8 cellular contexts compared by ENCODE assay signal in the genomic region with DNA sequence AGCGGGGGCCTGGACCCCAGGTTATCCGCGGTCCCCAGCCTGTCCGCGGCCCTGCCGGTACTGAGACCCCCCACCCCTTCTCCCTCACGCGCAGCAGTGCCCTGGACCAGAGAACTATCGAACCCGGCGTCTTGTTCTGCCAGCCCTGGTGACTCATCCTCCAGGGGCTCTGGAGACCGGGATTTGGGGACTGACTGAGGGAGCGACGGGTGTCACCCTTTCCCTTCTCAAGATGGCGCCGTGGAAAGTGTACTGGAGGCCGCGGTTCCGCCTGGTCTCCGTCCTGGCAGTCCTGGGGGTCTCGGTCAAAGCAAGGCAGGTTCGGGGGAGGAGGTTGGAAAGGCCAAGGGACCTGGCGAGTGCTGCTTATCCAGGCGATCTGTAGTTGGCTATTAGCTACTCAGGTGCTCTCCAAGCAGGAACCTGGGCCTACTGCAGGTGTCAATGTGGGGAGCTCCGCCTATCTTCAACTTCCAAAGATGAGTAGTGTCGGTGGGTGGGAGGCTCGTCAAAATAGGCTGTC. TPM values are rescaled to one million over a fixed set of nuclear protein-coding genes. Genes with fewer than 3 reads are reported as not detected.
DNase-seq lines count a peak whose midpoint lies in the region; ATAC-seq and TF ChIP-seq lines count a peak whose summit lies in the region.

No MANE protein-coding gene starts in this region.

- H3K4me1 Mint-ChIP-seq in activated naive CD8-positive, alpha-beta T cell treated with anti-CD3 and anti-CD28 coated beads, Interleukin-2, amount 50 U/mL, for 24 hours: peaks cover 58% of the 10 kb centered on the region

- no peak for TF ChIP-seq CTCF in BE2C (IDR thresholded peaks at IDR 0.05; ENCODE audit: low read depth, low read length)
- no peak for TF ChIP-seq CTCF in heart left ventricle (IDR thresholded peaks at IDR 0.05)

- 0 to 1% (median 1%) methylated on average over 19 to 27 of the region's 27 CpGs for WGBS in heart left ventricle, 4 donors
- WGBS in aorta, 2 donors: 0% methylated on average over 26 to 27 of the region's 27 CpGs

- ATAC-seq in GM19463 (IDR thresholded peaks at IDR 0.05; ENCODE audit: unreplicated experiment) (peak; percentile 6), heart left ventricle (peak in 3 of 4 donors; percentile 31 to 55 (median 45)), aorta (ENCODE audit: low FRiP score) (peak; percentile 75)
- ATAC-seq in activated naive CD8-positive, alpha-beta T cell treated with anti-CD3 and anti-CD28 coated beads, Interleukin-2, amount 50 U/mL, for 24 hours: peak; percentile 18

- peak overlapping the region; percentile 84 for H3K4me3 ChIP-seq in BE2C (ENCODE audit: low read depth, low read length)
- H3K4me3 ChIP-seq in heart left ventricle: peak overlapping the region; percentile 65 to 99 (median 90)
- H3K4me3 ChIP-seq in aorta (ENCODE audit: low read length in 2 of 2): peak overlapping the region; percentile 51 to 78

- no peak for TF ChIP-seq POLR2A in heart left ventricle (IDR thresholded peaks at IDR 0.05)

- peak overlapping the region; percentile 97 for H3K4me3 Mint-ChIP-seq in activated naive CD8-positive, alpha-beta T cell treated with anti-CD3 and anti-CD28 coated beads, Interleukin-2, amount 50 U/mL, for 24 hours

- peaks cover 3% of the 10 kb centered on the region; the same call in 1 of the 2 replicates for H3K36me3 ChIP-seq in BE2C
- H3K36me3 ChIP-seq in heart left ventricle: peaks cover 0 to 28% (median 19%) of the 10 kb centered on the region in 9 donors
- H3K36me3 ChIP-seq in aorta (ENCODE audit: control insufficient read depth in 1 of 2, insufficient read depth in 2 of 2, low read length in 1 of 2): peaks cover 0 to 3% of the 10 kb centered on the region in 2 donors

- H3K27me3 ChIP-seq in BE2C: no peaks in the 10 kb centered on the region
- H3K27me3 ChIP-seq in heart left ventricle: no peaks in the 10 kb centered on the region
- no peaks in the 10 kb centered on the region for H3K27me3 ChIP-seq in aorta (ENCODE audit: control insufficient read depth in 1 of 2, insufficient read depth in 2 of 2, low read length in 1 of 2)

- peak overlapping the region; percentile 98 for H3K27ac Mint-ChIP-seq in activated naive CD8-positive, alpha-beta T cell treated with anti-CD3 and anti-CD28 coated beads, Interleukin-2, amount 50 U/mL, for 24 hours

- H3K27ac ChIP-seq in heart left ventricle (peak overlapping the region; percentile 93 to 99 (median 98)), aorta (ENCODE audit: low read depth in 1 of 2, low read length in 2 of 2) (peak overlapping the region; percentile 83 to 94)

- peak; percentile 26 for DNase-seq in BE2C
- peak; percentile 40 for DNase-seq in HT-29 (ENCODE audit: low spot score)
- DNase-seq in SK-MEL-5 (ENCODE audit: low read depth, low spot score): peak; percentile 22
- DNase-seq in activated naive CD8-positive, alpha-beta T cell treated with anti-CD3 and anti-CD28 coated beads, Interleukin-2, amount 50 U/mL, for 24 hours: peak; percentile 55
- peak in 4 of 5 donors; percentile 43 to 58 (median 47) for DNase-seq in heart left ventricle
- peak; percentile 39 for DNase-seq in pons (ENCODE audit: low spot score)
- peak; percentile 74 to 81 for DNase-seq in aorta

- H3K9me3 ChIP-seq in BE2C (no peaks in the 10 kb centered on the region), heart left ventricle (no peaks in the 10 kb centered on the region), aorta (ENCODE audit: control insufficient read depth, low read length) (no peaks in the 10 kb centered on the region)

- in situ Hi-C loops in SK-MEL-5 (cut with HindIII; ENCODE audit: low pct_unique_long_range_greater_than_20kb, low sequenced_read_pairs): no loop called here

- peaks cover 22% of the 10 kb centered on the region for H3K36me3 Mint-ChIP-seq in activated naive CD8-positive, alpha-beta T cell treated with anti-CD3 and anti-CD28 coated beads, Interleukin-2, amount 50 U/mL, for 24 hours (ENCODE audit: low read depth)

- intact Hi-C loops in heart left ventricle (cut with DNase I): loop anchor here in 9 of 10 donors (1.0 to 10.0 kb wide), 11 partner anchors 60 to 240 kb away; a partner anchor contains a TSS
- intact Hi-C loops in aorta (cut with DNase I): loop anchor here (2.0 to 10.0 kb wide), 3 partner anchors 59 to 93 kb away; a partner anchor contains a TSS

- no peaks in the 10 kb centered on the region for H3K4me1 ChIP-seq in BE2C
- H3K4me1 ChIP-seq in heart left ventricle: peaks cover 11 to 50% (median 29%) of the 10 kb centered on the region in 12 donors
- peaks cover 2 to 5% of the 10 kb centered on the region in 2 donors for H3K4me1 ChIP-seq in aorta (ENCODE audit: control insufficient read depth in 1 of 2, insufficient read depth in 2 of 2, low read length in 2 of 2)

- H3K27me3 Mint-ChIP-seq in activated naive CD8-positive, alpha-beta T cell treated with anti-CD3 and anti-CD28 coated beads, Interleukin-2, amount 50 U/mL, for 24 hours: peaks cover 2% of the 10 kb centered on the region

- H3K9me3 Mint-ChIP-seq in activated naive CD8-positive, alpha-beta T cell treated with anti-CD3 and anti-CD28 coated beads, Interleukin-2, amount 50 U/mL, for 24 hours: no peaks in the 10 kb centered on the region

RNA-seq across cellular contexts. Expression of a gene that starts 0.7 kb away (rescaled TPM):
- 23.4 TPM for polyA plus RNA-seq in BE2C (2012; ENCODE audit: insufficient read depth, insufficient read length, low read depth)
- 25.7 and 29.7 TPM in 2 replicates for total RNA-seq in HT-29 (2014; rRNA removed; shearing (Covaris generic))
- 42.0 and 43.0 TPM in 2 replicates for total RNA-seq in SK-MEL-5 (2014; rRNA removed; shearing (Covaris generic))
- polyA plus RNA-seq in SK-MEL-5 (2015; cell fraction: cytosol; rRNA removed): 24.9 and 45.1 TPM in 2 replicates
- 29.6 and 39.8 TPM in 2 replicates for polyA plus RNA-seq in SK-MEL-5 (2015; cell fraction: nucleus; rRNA removed)
- total RNA-seq in heart left ventricle (10 to 100 TPM; 34.9 to 74.0 (median 61.9) TPM), aorta (10 to 100 TPM; 75.9 to 80.3 TPM)
- polyA plus RNA-seq in heart left ventricle (10 to 100 TPM; 30.3 to 49.3 TPM), aorta (10 to 100 TPM; 43.8 to 49.2 TPM)

RNA-seq across cellular contexts. Expression of a gene that starts 13.6 kb away (rescaled TPM):
- polyA plus RNA-seq in BE2C (2012; ENCODE audit: insufficient read depth, insufficient read length, low read depth): not detected
- total RNA-seq in HT-29 (2014; rRNA removed; shearing (Covaris generic)): not detected in 2 replicates
- total RNA-seq in SK-MEL-5 (2014; rRNA removed; shearing (Covaris generic)): 2.1 TPM in 1 of 2 replicates, not detected in the other
- 0.42 TPM in 1 of 2 replicates, not detected in the other for polyA plus RNA-seq in SK-MEL-5 (2015; cell fraction: cytosol; rRNA removed)
- polyA plus RNA-seq in SK-MEL-5 (2015; cell fraction: nucleus; rRNA removed): not detected in 2 replicates
- total RNA-seq in heart left ventricle (1 to 10 TPM in 1 of 9 donors, under 1 TPM in 2, not detected in 6; 0.85 to 1.6 (median 0.85) TPM), aorta (1 to 10 TPM in 1 of 2 donors, under 1 TPM in 1; 0.81 to 3.0 TPM)
- polyA plus RNA-seq in heart left ventricle (under 1 TPM; 0.14 to 0.65 TPM), aorta (1 to 10 TPM in 1 of 2 donors, not detected in 1; 1.1 TPM)

Comparison
In these comparisons a context has a peak if more than half of its experiments do, and no peak if none do; other contexts are left out.
1. Peak in every context shown above with its lines: DNase-seq, ATAC-seq, H3K4me3 ChIP-seq and H3K27ac ChIP-seq.
2. DNase-seq: peak in every context shown above with its lines; median percentile 78 in aorta; 55 in activated naive CD8-positive, alpha-beta T cell treated with anti-CD3 and anti-CD28 coated beads, Interleukin-2, amount 50 U/mL, for 24 hours; 47 in heart left ventricle; 40 in HT-29; 39 in pons; 26 in BE2C; 22 in SK-MEL-5.
3. ATAC-seq: peak in every context shown above with its lines; median percentile 75 in aorta; 45 in heart left ventricle; 18 in activated naive CD8-positive, alpha-beta T cell treated with anti-CD3 and anti-CD28 coated beads, Interleukin-2, amount 50 U/mL, for 24 hours; 6 in GM19463.